ENCODE assay signal across 17 cellular contexts in the genomic region with DNA sequence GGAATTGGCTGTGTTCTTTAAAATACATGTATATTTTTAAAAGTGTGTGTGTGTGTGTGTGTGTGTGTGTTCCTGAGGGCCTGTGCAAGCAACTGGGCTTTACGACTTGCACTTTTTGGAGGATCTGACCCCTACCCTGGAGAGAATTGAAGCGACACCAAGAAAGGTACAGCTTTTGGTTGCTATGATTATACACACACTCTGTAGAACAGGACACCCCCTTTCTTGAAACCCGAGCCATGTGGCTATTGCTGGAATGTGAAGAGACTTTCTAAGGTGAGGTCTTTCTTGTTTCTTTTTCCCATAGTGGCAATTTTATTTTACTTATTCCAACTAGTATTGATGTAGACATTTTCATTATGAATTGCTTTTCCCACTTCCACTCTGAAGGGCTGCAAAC. TPM values are rescaled to one million over a fixed set of nuclear protein-coding genes. Genes with fewer than 3 reads are reported as not detected.
DNase-seq lines count a peak whose midpoint lies in the region; ATAC-seq and TF ChIP-seq lines count a peak whose summit lies in the region.
"Had no signal": no experiment of that assay in that cellular context is flagged by ENCODE, and none has a peak within 500 bp of the region (broad histone marks: within the 10 kb centered on the region; RNA-seq: fewer than 3 reads in every experiment).

No MANE protein-coding gene starts in this region.

- peaks cover 5% of the 10 kb centered on the region for H3K4me1 Mint-ChIP-seq in glutamatergic neuron (ENCODE audit: low read depth, unreplicated experiment)
- peaks cover 32% of the 10 kb centered on the region for H3K4me1 Mint-ChIP-seq in nephron progenitor cell
- peaks cover 8% of the 10 kb centered on the region for H3K4me1 Mint-ChIP-seq in CD8-positive, alpha-beta T cell (ENCODE audit: low read depth)

- intact Hi-C loops in CD8-positive, alpha-beta T cell (cut with DNase I, micrococcal nuclease) = no loop called here

- H3K36me3 Mint-ChIP-seq in glutamatergic neuron (ENCODE audit: unreplicated experiment) = no peaks in the 10 kb centered on the region
- peaks cover 16% of the 10 kb centered on the region for H3K36me3 Mint-ChIP-seq in nephron progenitor cell (ENCODE audit: low read depth)
- H3K36me3 Mint-ChIP-seq in CD8-positive, alpha-beta T cell = no peaks in the 10 kb centered on the region
- H3K36me3 Mint-ChIP-seq: CD4-positive, CD25-positive, alpha-beta regulatory T cell; IgD-negative memory B cell had no signal

- no peaks in the 10 kb centered on the region for H3K79me2 ChIP-seq in ACC112 (ENCODE audit: control insufficient read depth, insufficient read depth, low read length, unreplicated experiment)

- no peak overlapping the region for H3K27ac Mint-ChIP-seq in glutamatergic neuron (ENCODE audit: unreplicated experiment)
- no peak overlapping the region for H3K27ac Mint-ChIP-seq in nephron progenitor cell
- H3K27ac Mint-ChIP-seq in CD8-positive, alpha-beta T cell = no peak overlapping the region
- H3K27ac Mint-ChIP-seq: CD4-positive, CD25-positive, alpha-beta regulatory T cell; IgD-negative memory B cell had no signal

- peaks cover 3% of the 10 kb centered on the region for H3K9me3 Mint-ChIP-seq in glutamatergic neuron (ENCODE audit: unreplicated experiment)
- H3K9me3 Mint-ChIP-seq in nephron progenitor cell = peaks cover 10% of the 10 kb centered on the region
- H3K9me3 Mint-ChIP-seq in CD8-positive, alpha-beta T cell = peaks cover 8% of the 10 kb centered on the region

- no peak for DNase-seq in NT2/D1 (ENCODE audit: low read depth, low spot score)
- DNase-seq in glutamatergic neuron = no peak
- no peak for DNase-seq in nephron progenitor cell
- DNase-seq in CD8-positive, alpha-beta T cell = no peak
- DNase-seq in A172 (ENCODE audit: low spot score) = no peak
- DNase-seq in GM03348 (ENCODE audit: low spot score) = no peak
- DNase-seq: activated CD4-positive, alpha-beta T cell treated with anti-CD3 and anti-CD28 coated beads, Interleukin-2, amount 50 U/mL, for 4 hours; DMS79; SHP77 treated with DMSO at 0.1 percent for 48 hours had no signal

- TF ChIP-seq CTCF in glutamatergic neuron (IDR thresholded peaks at IDR 0.05; ENCODE audit: partially characterized antibody, unreplicated experiment) (no peak), nephron progenitor cell (IDR thresholded peaks at IDR 0.05) (no peak)
- TF ChIP-seq CTCF in CD8-positive, alpha-beta T cell (IDR thresholded peaks at IDR 0.05) = no peak

- peaks cover 3% of the 10 kb centered on the region for H3K4me1 ChIP-seq in ACC112 (ENCODE audit: control insufficient read depth, insufficient read depth, low read length, unreplicated experiment)
- no peaks in the 10 kb centered on the region for H3K4me1 ChIP-seq in NT2/D1 (ENCODE audit: insufficient read depth, insufficient read length)
- H3K4me1 ChIP-seq in CD8-positive, alpha-beta T cell (ENCODE audit: insufficient read depth, low read length) = no peaks in the 10 kb centered on the region
- H3K4me1 ChIP-seq: prostate gland had no signal

- peaks cover 1% of the 10 kb centered on the region; the same call in 1 of the 2 replicates for H3K9me3 ChIP-seq in NT2/D1 (ENCODE audit: insufficient read depth, low read length)
- no peaks in the 10 kb centered on the region for H3K9me3 ChIP-seq in CD8-positive, alpha-beta T cell (ENCODE audit: low read length)
- H3K9me3 ChIP-seq: prostate gland had no signal

- H3K27me3 Mint-ChIP-seq in glutamatergic neuron (ENCODE audit: unreplicated experiment) (peaks cover 9% of the 10 kb centered on the region), nephron progenitor cell (ENCODE audit: low read depth, poor library complexity) (peaks cover 26% of the 10 kb centered on the region)
- H3K27me3 Mint-ChIP-seq in CD8-positive, alpha-beta T cell (ENCODE audit: low read depth) = peaks cover 45% of the 10 kb centered on the region

- CTCF ChIA-PET in CD8-positive, alpha-beta T cell (lab: Charles Lee) = no interaction called here

- H3K4me3 ChIP-seq in ACC112 (ENCODE audit: low read depth, low read length) = peak overlapping the region; percentile 78; the same call in 1 of the 2 replicates
- H3K4me3 ChIP-seq in NT2/D1 (ENCODE audit: insufficient read length, low read depth) = peak overlapping the region; percentile 53
- H3K4me3 ChIP-seq in CD8-positive, alpha-beta T cell (ENCODE audit: low read depth, low read length) = no peak overlapping the region

- no peak for ATAC-seq in CD8-positive, alpha-beta T cell
- ATAC-seq in GM21515 (IDR thresholded peaks at IDR 0.05; ENCODE audit: unreplicated experiment) = no peak

- POLR2A ChIA-PET in CD8-positive, alpha-beta T cell (lab: Charles Lee) = no interaction called here

- no peak overlapping the region for H3K27ac ChIP-seq in ACC112 (ENCODE audit: low read depth, low read length)
- H3K27ac ChIP-seq in CD8-positive, alpha-beta T cell (ENCODE audit: low read depth, low read length) = no peak overlapping the region
- H3K27ac ChIP-seq: prostate gland had no signal

- H3K36me3 ChIP-seq in ACC112 (ENCODE audit: insufficient read depth, low read length) = no peaks in the 10 kb centered on the region
- no peaks in the 10 kb centered on the region for H3K36me3 ChIP-seq in NT2/D1 (ENCODE audit: insufficient read depth, insufficient read length, low read length)
- no peaks in the 10 kb centered on the region for H3K36me3 ChIP-seq in CD8-positive, alpha-beta T cell (ENCODE audit: insufficient read depth, low read length)
- H3K36me3 ChIP-seq: prostate gland had no signal

- peaks cover 56% of the 10 kb centered on the region for H3K27me3 ChIP-seq in ACC112 (ENCODE audit: insufficient read depth, low read length)
- peaks cover 15% of the 10 kb centered on the region for H3K27me3 ChIP-seq in NT2/D1 (ENCODE audit: insufficient read depth, insufficient read length)
- H3K27me3 ChIP-seq in CD8-positive, alpha-beta T cell (ENCODE audit: insufficient read depth, low read length) = no peaks in the 10 kb centered on the region

- H3K4me3 Mint-ChIP-seq in glutamatergic neuron (ENCODE audit: unreplicated experiment) (peak overlapping the region; percentile 75), nephron progenitor cell (peak overlapping the region; percentile 75)
- no peak overlapping the region for H3K4me3 Mint-ChIP-seq in CD8-positive, alpha-beta T cell
- H3K4me3 Mint-ChIP-seq: CD4-positive, CD25-positive, alpha-beta regulatory T cell; IgD-negative memory B cell had no signal

- no peak overlapping the region for H2AFZ ChIP-seq in ACC112 (ENCODE audit: low read length, unreplicated experiment)

- no peak overlapping the region for H3K9ac ChIP-seq in NT2/D1 (ENCODE audit: insufficient read length, low read depth)

RNA-seq across cellular contexts. Expression of a gene that starts 1.0 kb away (rescaled TPM):
- total RNA-seq in glutamatergic neuron (ENCODE audit: unreplicated experiment) = not detected
- total RNA-seq in CD8-positive, alpha-beta T cell = not detected
- total RNA-seq in A172 (2014; rRNA removed; shearing (Covaris generic)) = not detected in 2 replicates
- total RNA-seq: CD4-positive, CD25-positive, alpha-beta regulatory T cell; liver; OCI-LY7; prostate gland; T-helper 1 cell treated with Interleukin-12 subunit alpha and Interleukin-12 subunit beta and Interleukin-4 antibody, amounts not matched to agents 30 ng/mL and 1 ng/mL, for 36 hours had no signal
